24 cellular contexts compared by ENCODE assay signal in the genomic region with DNA sequence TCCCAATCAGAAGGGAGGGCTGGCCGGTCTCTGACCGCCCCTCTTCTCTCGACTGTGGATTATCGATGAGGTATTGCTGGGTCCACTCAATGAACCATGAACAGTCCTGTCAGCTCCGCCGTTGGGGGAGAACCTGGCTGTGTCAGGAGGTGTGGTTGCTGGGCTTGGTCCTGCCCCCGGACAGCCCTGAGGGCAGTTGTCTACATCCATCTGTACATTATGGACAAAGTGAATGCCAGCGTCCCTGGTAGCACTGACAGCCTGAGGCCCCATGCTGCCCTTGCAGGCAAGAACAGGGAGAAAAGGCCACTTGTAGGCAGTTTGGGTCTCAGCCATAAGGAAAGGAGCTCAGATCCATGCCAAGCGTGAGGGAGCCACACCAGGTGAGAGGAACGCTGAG.
"Had no signal": no experiment of that assay in that cellular context is flagged by ENCODE, and none has a peak within 500 bp of the region (broad histone marks: within the 10 kb centered on the region; RNA-seq: fewer than 3 reads in every experiment).

No MANE protein-coding gene starts in this region.

- H3K27ac ChIP-seq: ascending aorta, brain microvascular endothelial cell, colonic mucosa, esophagus squamous epithelium, gastrocnemius medialis, left ventricle myocardium inferior, spleen had no signal

- H3K27me3 ChIP-seq: ascending aorta, brain microvascular endothelial cell, colonic mucosa, dorsolateral prefrontal cortex, esophagus squamous epithelium, gastrocnemius medialis, spleen had no signal

- H3K36me3 ChIP-seq: colonic mucosa had no signal

- H3K4me3 Mint-ChIP-seq: activated CD4-positive, alpha-beta memory T cell treated with anti-CD3 and anti-CD28 coated beads, Interleukin-2, amount 10 ng/mL, durations not matched to agents 7 days and 5 days; effector memory CD8-positive, alpha-beta T cell; nephron; T-helper 1 cell treated with Interleukin-12 subunit alpha and Interleukin-12 subunit beta and Interleukin-4 antibody, amounts not matched to agents 30 μg/mL and 1 μg/mL, for 36 hours had no signal

- H3K27me3 Mint-ChIP-seq: effector memory CD8-positive, alpha-beta T cell; progenitor cell of endocrine pancreas had no signal

- DNase-seq: activated CD4-positive, alpha-beta memory T cell treated with anti-CD3 and anti-CD28 coated beads, Interleukin-2, amount 10 ng/mL, durations not matched to agents 7 days and 5 days; activated CD4-positive, alpha-beta T cell treated with anti-CD3 and anti-CD28 coated beads for 4 hours; activated CD4-positive, CD25-positive, alpha-beta regulatory T cell; activated gamma-delta T cell; activated T-cell treated with anti-CD3 and anti-CD28 coated beads for 4 hours; brain microvascular endothelial cell; central memory CD4-positive, alpha-beta T cell; colonic mucosa; dorsolateral prefrontal cortex; effector memory CD8-positive, alpha-beta T cell; esophagus squamous epithelium; gastrocnemius medialis; head of caudate nucleus; hypothalamus; left ventricle myocardium inferior; spleen; stimulated activated CD4-positive, alpha-beta T cell treated with anti-CD3 and anti-CD28 coated beads, Interleukin-4, amount 100 ng/mL, for 24 hours; stimulated activated naive CD8-positive, alpha-beta T cell treated with anti-CD3 and anti-CD28 coated beads, Interleukin-15, Interleukin-2, amounts not matched to agents 100 U/mL and 50 U/mL, for 24 hours; T1000 had no signal

- H3K9me3 Mint-ChIP-seq: activated CD4-positive, alpha-beta memory T cell treated with anti-CD3 and anti-CD28 coated beads, Interleukin-2, amount 10 ng/mL, durations not matched to agents 7 days and 5 days; activated naive CD4-positive, alpha-beta T cell treated with anti-CD3 and anti-CD28 coated beads, Interleukin-2, amount 50 U/mL, for 72 hours; effector memory CD8-positive, alpha-beta T cell; nephron; T-helper 1 cell treated with Interleukin-12 subunit alpha and Interleukin-12 subunit beta and Interleukin-4 antibody, amounts not matched to agents 30 μg/mL and 1 μg/mL, for 36 hours had no signal

- H3K27ac Mint-ChIP-seq: activated CD4-positive, alpha-beta memory T cell treated with anti-CD3 and anti-CD28 coated beads, Interleukin-2, amount 10 ng/mL, durations not matched to agents 7 days and 5 days; effector memory CD8-positive, alpha-beta T cell; nephron; progenitor cell of endocrine pancreas; T-helper 1 cell treated with Interleukin-12 subunit alpha and Interleukin-12 subunit beta and Interleukin-4 antibody, amounts not matched to agents 30 μg/mL and 1 μg/mL, for 36 hours had no signal

- H3K4me3 ChIP-seq: ascending aorta, colonic mucosa, dorsolateral prefrontal cortex, esophagus squamous epithelium, gastrocnemius medialis, left ventricle myocardium inferior, spleen had no signal

- ATAC-seq: activated naive CD4-positive, alpha-beta T cell treated with anti-CD3 and anti-CD28 coated beads, Interleukin-2, amount 50 U/mL, for 72 hours; effector memory CD8-positive, alpha-beta T cell; gastrocnemius medialis; stimulated activated naive CD8-positive, alpha-beta T cell treated with anti-CD3 and anti-CD28 coated beads, Interleukin-15, Interleukin-2, amounts not matched to agents 100 U/mL and 50 U/mL, for 24 hours had no signal

- H3K9me3 ChIP-seq: ascending aorta, colonic mucosa, esophagus squamous epithelium, gastrocnemius medialis, left ventricle myocardium inferior, spleen had no signal

- H3K4me1 ChIP-seq: ascending aorta had no signal
